In genomic region chr5:128241071-128241695, GRCh38 we compare ENCODE assay signal across 1 cellular context.
TF ChIP-seq lines count a peak whose summit lies in the region.

No MANE protein-coding gene starts in this region.

TF ChIP-seq in GM23338, 12 proteins besides CTCF, POLR2A, EP300 and RAD21 (continued from another document):
- no peak for TF ChIP-seq ZNF462 (CRISPR knock-in tag; IDR thresholded peaks at IDR 0.05)
- no peak for TF ChIP-seq ETS1 (IDR thresholded peaks at IDR 0.05)
- TF ChIP-seq ZNF114 (CRISPR knock-in tag; IDR thresholded peaks at IDR 0.05) = no peak
- TF ChIP-seq EZH2phosphoT487 (IDR thresholded peaks at IDR 0.05; ENCODE audit: unreplicated experiment) = no peak
- TF ChIP-seq CREB1 (CRISPR knock-in tag; IDR thresholded peaks at IDR 0.05; ENCODE audit: low read depth) = no peak
